ENCODE assay signal across 8 cellular contexts in the genomic region with DNA sequence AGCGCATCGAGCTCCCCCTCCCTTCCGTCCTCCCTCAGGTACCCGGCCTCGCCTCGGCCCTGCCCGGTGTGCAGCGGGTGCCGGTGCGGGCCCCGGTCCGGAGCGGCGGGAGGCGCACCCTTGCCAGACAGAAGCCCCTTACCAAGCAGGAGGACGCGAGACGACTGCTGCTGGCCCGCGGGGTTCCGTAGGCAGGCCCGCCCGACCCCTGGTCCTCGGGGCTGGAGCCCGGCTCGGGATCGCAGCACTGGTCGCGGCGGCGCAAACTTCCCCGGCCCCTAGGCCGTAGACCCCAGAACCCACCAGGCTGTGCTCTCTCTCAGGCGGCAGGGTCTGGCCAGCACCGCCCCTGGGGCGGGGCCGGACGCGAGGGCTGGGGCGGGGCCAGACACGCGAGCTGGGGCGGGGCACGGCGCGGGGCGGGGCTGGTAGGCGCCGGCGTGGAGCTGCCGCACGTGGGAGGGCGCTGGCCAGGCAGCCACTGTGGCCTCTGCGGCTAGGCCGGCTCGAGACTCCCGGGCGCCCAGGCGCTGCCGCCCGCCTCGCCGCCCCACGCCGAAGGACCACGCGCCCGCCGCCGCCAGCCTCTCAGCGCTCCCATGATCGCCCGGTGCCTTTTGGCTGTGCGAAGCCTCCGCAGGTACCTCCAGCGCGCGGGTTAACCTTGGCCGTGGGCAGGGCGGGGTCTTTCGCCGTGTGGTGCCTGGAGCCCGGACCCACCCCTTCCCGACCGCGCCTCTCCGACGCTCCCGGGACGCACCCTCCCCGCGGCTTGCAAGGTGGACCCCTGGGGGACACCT. TPM values are rescaled to one million over a fixed set of nuclear protein-coding genes. Genes with fewer than 3 reads are reported as not detected.
DNase-seq lines count a peak whose midpoint lies in the region; ATAC-seq and TF ChIP-seq lines count a peak whose summit lies in the region.

A gene (plus strand): TSS at position 431 of the 800 bp plus-strand sequence. CDS start 169 bp downstream, at position 600.
A gene with protein sequence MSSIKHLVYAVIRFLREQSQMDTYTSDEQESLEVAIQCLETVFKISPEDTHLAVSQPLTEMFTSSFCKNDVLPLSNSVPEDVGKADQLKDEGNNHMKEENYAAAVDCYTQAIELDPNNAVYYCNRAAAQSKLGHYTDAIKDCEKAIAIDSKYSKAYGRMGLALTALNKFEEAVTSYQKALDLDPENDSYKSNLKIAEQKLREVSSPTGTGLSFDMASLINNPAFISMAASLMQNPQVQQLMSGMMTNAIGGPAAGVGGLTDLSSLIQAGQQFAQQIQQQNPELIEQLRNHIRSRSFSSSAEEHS (minus strand): TSS at position 335 of the 800 bp plus-strand sequence. CDS start 1,302 bp downstream, outside the sequence.

- POLR2A ChIA-PET in AG04450 (lab: Yijun Ruan, JAX) = interaction anchor here (0.5 to 1.2 kb wide), 7 partner anchors 21 to 242 kb away, joined by 3 to 4 read pairs (median 3); a partner anchor contains a TSS

- TF ChIP-seq CTCF in AG04450 (IDR thresholded peaks at IDR 0.05; ENCODE audit: low read depth, low read length) (no peak), coronary artery (IDR thresholded peaks at IDR 0.05) (no peak)

- ATAC-seq in GM18861 (IDR thresholded peaks at IDR 0.05; ENCODE audit: unreplicated experiment) = peak; percentile 79
- peak; percentile 90 for ATAC-seq in HG03095 (IDR thresholded peaks at IDR 0.05; ENCODE audit: unreplicated experiment)

- H3K4me3 ChIP-seq in AG04450 (ENCODE audit: low read depth, low read length) = peak within 1 kb of the TSS; percentile 89
- H3K4me3 ChIP-seq in coronary artery = peak within 1 kb of the TSS; percentile 100

- CTCF ChIA-PET in AG04450 (lab: Charles Lee) = interaction anchor here (0.5 to 1.2 kb wide), 3 partner anchors 12 to 205 kb away, joined by 3 read pairs; a partner anchor contains a TSS

- H3K27me3 ChIP-seq in AG04450 (ENCODE audit: control insufficient read depth, insufficient read depth, low read length) = no peaks in the 10 kb centered on the region

- no peaks in the 10 kb centered on the region; the same call in 1 of the 2 replicates for H3K9me3 ChIP-seq in AG04450 (ENCODE audit: control insufficient read depth, insufficient read depth, low read length)

- H3K27ac ChIP-seq in AG04450 (ENCODE audit: low read depth, low read length) (peak within 1 kb of the TSS; percentile 69), coronary artery (peak within 1 kb of the TSS; percentile 72 to 88)

- no peak for DNase-seq in AG04450 (ENCODE audit: low read depth, low spot score)
- peak; percentile 45 for DNase-seq in NCI-H446 treated with DMSO at 0.1 percent for 48 hours (lab: John Stamatoyannopoulos, UW)
- DNase-seq in activated CD4-positive, alpha-beta T cell treated with anti-CD3 and anti-CD28 coated beads for 48 hours = peak; percentile 86
- DNase-seq in coronary artery (ENCODE audit: low spot score) = peak; percentile 87
- DNase-seq in left kidney (ENCODE audit: low read depth, low spot score) = peak; percentile 96
- DNase-seq in stimulated activated CD4-positive, alpha-beta T cell treated with anti-CD3 and anti-CD28 coated beads, Interleukin-2, amount 100 ng/mL, for 24 hours = peak; percentile 86 to 90

RNA-seq across cellular contexts. Expression of the first gene that starts in this region (rescaled TPM):
- 24.2 and 28.8 TPM in 2 replicates for polyA plus RNA-seq in AG04450 (2011; rRNA removed)
- 36.1 and 37.7 TPM in 2 replicates for polyA minus RNA-seq in AG04450 (2011; rRNA and poly(A)+ RNA removed)

RNA-seq across cellular contexts. Expression of the second gene that starts in this region (rescaled TPM):
- 11.2 and 15.2 TPM in 2 replicates for polyA plus RNA-seq in AG04450 (2011; rRNA removed)
- polyA minus RNA-seq in AG04450 (2011; rRNA and poly(A)+ RNA removed) = 4.7 and 13.1 TPM in 2 replicates
